Comparison of ENCODE assay signal across 15 cellular contexts in genomic region chrX:108426262-108426661, GRCh38. TPM values are rescaled to one million over a fixed set of nuclear protein-coding genes. Genes with fewer than 3 reads are reported as not detected.
"Had no signal": no experiment of that assay in that cellular context is flagged by ENCODE, and none has a peak within 500 bp of the region (broad histone marks: within the 10 kb centered on the region; RNA-seq: fewer than 3 reads in every experiment).

No MANE protein-coding gene starts in this region.

- H3K4me3 ChIP-seq: adrenal gland, cardiac muscle cell, dorsolateral prefrontal cortex, hepatocyte, ovary had no signal

- H3K27ac ChIP-seq: adrenal gland, cardiac muscle cell, dorsolateral prefrontal cortex, hepatocyte, ovary, WERI-Rb-1 had no signal

- H3K9me3 Mint-ChIP-seq: activated CD4-positive, alpha-beta memory T cell treated with anti-CD3 and anti-CD28 coated beads for 36 hours; activated naive CD4-positive, alpha-beta T cell treated with anti-CD3 and anti-CD28 coated beads, Interleukin-2, amount 50 U/mL, for 24 hours; activated T-cell treated with anti-CD3 and anti-CD28 coated beads, Interleukin-2, amount 50 U/mL, for 4 hours had no signal

- H3K4me1 ChIP-seq: adrenal gland had no signal

- H3K9me3 ChIP-seq: adrenal gland, ovary had no signal

- H3K4me1 Mint-ChIP-seq: activated CD4-positive, alpha-beta T cell treated with anti-CD3 and anti-CD28 coated beads for 36 hours; activated naive CD4-positive, alpha-beta T cell treated with anti-CD3 and anti-CD28 coated beads, Interleukin-2, amount 50 U/mL, for 24 hours had no signal

- H3K4me2 ChIP-seq: hepatocyte had no signal

- H2AFZ ChIP-seq: hepatocyte had no signal

- H3K79me2 ChIP-seq: hepatocyte had no signal

- H3K27me3 ChIP-seq: cardiac muscle cell, hepatocyte, ovary had no signal

- H3K27ac Mint-ChIP-seq: activated CD4-positive, alpha-beta memory T cell treated with anti-CD3 and anti-CD28 coated beads for 36 hours; activated CD4-positive, alpha-beta T cell treated with anti-CD3 and anti-CD28 coated beads for 36 hours; activated naive CD4-positive, alpha-beta T cell treated with anti-CD3 and anti-CD28 coated beads, Interleukin-2, amount 50 U/mL, for 24 hours had no signal

- H3K36me3 ChIP-seq: adrenal gland, cardiac muscle cell, ovary, WERI-Rb-1 had no signal

- H3K27me3 Mint-ChIP-seq: activated CD4-positive, alpha-beta memory T cell treated with anti-CD3 and anti-CD28 coated beads for 36 hours; activated CD4-positive, alpha-beta T cell treated with anti-CD3 and anti-CD28 coated beads for 36 hours; activated naive CD4-positive, alpha-beta T cell treated with anti-CD3 and anti-CD28 coated beads, Interleukin-2, amount 50 U/mL, for 24 hours had no signal

- H3K4me3 Mint-ChIP-seq: activated CD4-positive, alpha-beta memory T cell treated with anti-CD3 and anti-CD28 coated beads for 36 hours; activated CD4-positive, alpha-beta T cell treated with anti-CD3 and anti-CD28 coated beads for 36 hours; activated naive CD4-positive, alpha-beta T cell treated with anti-CD3 and anti-CD28 coated beads, Interleukin-2, amount 50 U/mL, for 24 hours; activated T-cell treated with anti-CD3 and anti-CD28 coated beads, Interleukin-2, amount 50 U/mL, for 4 hours had no signal

- ATAC-seq: activated CD4-positive, alpha-beta T cell treated with anti-CD3 and anti-CD28 coated beads for 36 hours; activated T-cell treated with anti-CD3 and anti-CD28 coated beads, Interleukin-2, amount 50 U/mL, for 4 hours; sciatic nerve; stimulated activated naive CD8-positive, alpha-beta T cell treated with anti-CD3 and anti-CD28 coated beads, Interleukin-15, Interleukin-2, amounts not matched to agents 100 U/mL and 50 U/mL, for 24 hours had no signal

- DNase-seq: activated CD4-positive, alpha-beta memory T cell treated with anti-CD3 and anti-CD28 coated beads for 36 hours; activated CD4-positive, alpha-beta T cell treated with anti-CD3 and anti-CD28 coated beads for 36 hours; activated effector memory CD4-positive, alpha-beta T cell treated with anti-CD3 and anti-CD28 coated beads, Interleukin-2, amount 50 U/mL, for 16 hours; activated T-cell treated with anti-CD3 and anti-CD28 coated beads, Interleukin-2, amount 50 U/mL, for 4 hours; adrenal gland; dorsolateral prefrontal cortex; kidney glomerular epithelial cell; ovary; stimulated activated naive CD8-positive, alpha-beta T cell treated with anti-CD3 and anti-CD28 coated beads, Interleukin-15, Interleukin-2, amounts not matched to agents 100 U/mL and 50 U/mL, for 24 hours; trophoblast cell; WERI-Rb-1 had no signal

- H3K36me3 Mint-ChIP-seq: activated CD4-positive, alpha-beta memory T cell treated with anti-CD3 and anti-CD28 coated beads for 36 hours; activated naive CD4-positive, alpha-beta T cell treated with anti-CD3 and anti-CD28 coated beads, Interleukin-2, amount 50 U/mL, for 24 hours had no signal

RNA-seq across cellular contexts. Expression of gene COL4A6, which starts 12.0 kb away (rescaled TPM):
- total RNA-seq: activated CD4-positive, alpha-beta memory T cell treated with anti-CD3 and anti-CD28 coated beads for 36 hours; activated CD4-positive, alpha-beta T cell treated with anti-CD3 and anti-CD28 coated beads for 36 hours had no signal

RNA-seq across cellular contexts. Expression of gene COL4A5, which starts 13.4 kb away (rescaled TPM):
- total RNA-seq: activated CD4-positive, alpha-beta memory T cell treated with anti-CD3 and anti-CD28 coated beads for 36 hours; activated CD4-positive, alpha-beta T cell treated with anti-CD3 and anti-CD28 coated beads for 36 hours had no signal
